Comparison of ENCODE assay signal across 9 cellular contexts in the genomic region with DNA sequence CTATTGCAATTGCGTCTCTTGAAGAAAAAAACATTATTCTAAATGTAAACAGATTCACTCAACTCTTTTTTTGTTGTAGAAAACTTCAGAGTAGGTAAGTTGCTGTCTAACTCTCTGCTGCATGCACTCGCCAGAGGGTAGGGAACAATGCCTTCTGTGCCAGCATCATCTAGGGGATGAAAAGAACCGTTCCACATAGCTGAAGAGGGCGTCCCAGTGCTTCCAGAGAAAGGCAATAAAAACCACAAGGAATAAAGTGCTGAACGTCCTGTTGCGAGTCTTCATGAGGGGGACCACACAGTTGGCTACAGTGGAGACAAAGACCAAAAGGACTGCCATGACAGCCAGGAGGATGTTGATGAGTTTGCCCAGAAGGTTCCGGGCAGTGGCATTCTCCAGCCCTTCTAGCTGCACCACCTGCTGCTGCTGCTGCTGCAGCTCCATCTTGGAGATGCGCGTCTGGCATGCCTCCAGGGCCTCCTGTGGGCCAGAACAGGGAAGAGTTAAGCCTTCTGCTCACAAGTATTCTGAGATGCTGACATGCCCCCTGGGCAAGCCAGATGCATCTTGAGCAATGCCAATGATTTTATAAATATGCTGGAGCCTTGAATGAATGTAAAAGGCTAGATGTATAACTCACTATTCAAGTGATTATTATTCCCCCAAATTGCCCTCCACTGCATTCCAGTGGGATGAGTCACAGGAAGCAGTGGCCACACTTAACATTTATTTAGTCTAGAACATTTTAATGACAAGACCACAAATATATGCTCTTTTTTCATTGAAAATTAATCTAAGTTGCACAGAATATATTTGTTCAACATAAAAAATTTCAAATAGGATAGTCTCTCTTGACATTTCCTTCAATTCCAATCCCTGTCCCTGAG.
A peak's percentile ranks its signal among the peaks of the same experiment; 100 is the strongest.
DNase-seq lines count a peak whose midpoint lies in the region; ATAC-seq and TF ChIP-seq lines count a peak whose summit lies in the region.
"Had no signal": no experiment of that assay in that cellular context is flagged by ENCODE, and none has a peak within 500 bp of the region (broad histone marks: within the 10 kb centered on the region; RNA-seq: fewer than 3 reads in every experiment).

No MANE protein-coding gene starts in this region.

- no peaks in the 10 kb centered on the region for H3K27me3 ChIP-seq in ACC112 (ENCODE audit: insufficient read depth, low read length)
- H3K27me3 ChIP-seq in WERI-Rb-1 (ENCODE audit: insufficient read depth, low read depth, severe bottlenecking) = no peaks in the 10 kb centered on the region

- H3K36me3 ChIP-seq in ACC112 (ENCODE audit: insufficient read depth, low read length) (no peaks in the 10 kb centered on the region), WERI-Rb-1 (peaks cover 18% of the 10 kb centered on the region; the same call in 1 of the 2 replicates)

- peaks cover 51% of the 10 kb centered on the region for H3K4me1 ChIP-seq in ACC112 (ENCODE audit: control insufficient read depth, insufficient read depth, low read length, unreplicated experiment)

- no peak overlapping the region for H2AFZ ChIP-seq in ACC112 (ENCODE audit: low read length, unreplicated experiment)

- no peaks in the 10 kb centered on the region for H3K9me3 ChIP-seq in WERI-Rb-1 (ENCODE audit: severe bottlenecking)

- DNase-seq in HS-5 (ENCODE audit: low read depth) (peak; percentile 76), anterior cingulate cortex (lab: John Stamatoyannopoulos, UW) (peak in 30 of 58 donors; percentile 2 to 68 (median 30)), islet precursor cell (peak; percentile 81), T-helper 2 cell (no peak), NCI-H82 (lab: John Stamatoyannopoulos, UW) (no peak), WERI-Rb-1 (no peak)
- DNase-seq: CD4-positive, alpha-beta memory T cell had no signal

- no peak for ATAC-seq in HG03159 (IDR thresholded peaks at IDR 0.05; ENCODE audit: unreplicated experiment)

- H3K27ac ChIP-seq in ACC112 (ENCODE audit: low read depth, low read length) = peak overlapping the region; percentile 34
- H3K27ac ChIP-seq in WERI-Rb-1 = no peak overlapping the region

- TF ChIP-seq CTCF in WERI-Rb-1 (IDR thresholded peaks at IDR 0.05; ENCODE audit: low read depth, low read length) = no peak; the same call in 1 of the 2 replicates

- 0 out of 2 replicates have a peak overlapping the region, but pooled peaks have one; percentile 17 for H3K4me3 ChIP-seq in ACC112 (ENCODE audit: low read depth, low read length)
- no peak overlapping the region for H3K4me3 ChIP-seq in WERI-Rb-1 (ENCODE audit: low read depth, low read length)

- no peaks in the 10 kb centered on the region for H3K79me2 ChIP-seq in ACC112 (ENCODE audit: control insufficient read depth, insufficient read depth, low read length, unreplicated experiment)

Comparison
In these comparisons a context has a peak if more than half of its experiments do, and no peak if none do; other contexts are left out.
1. DNase-seq: peak in HS-5 (single experiment), anterior cingulate cortex (30 of 58) and islet precursor cell (single experiment); none in T-helper 2 cell (0 of 5), NCI-H82 (single experiment) and WERI-Rb-1 (single experiment).